Comparison of ENCODE assay signal across 8 cellular contexts in genomic region chr16:30984669-30985400, GRCh38. TPM values are rescaled to one million over a fixed set of nuclear protein-coding genes. Genes with fewer than 3 reads are reported as not detected.
DNase-seq lines count a peak whose midpoint lies in the region; ATAC-seq and TF ChIP-seq lines count a peak whose summit lies in the region.

Gene HSD3B7, plus strand, starts transcription at chr16:30985207. Its CDS starts 452 bp downstream, at chr16:30985659.

- H3K23ac ChIP-seq in H9 (ENCODE audit: insufficient read length, low read depth, low read length): no peak within 1 kb of the TSS

- H3K18ac ChIP-seq in H9 (ENCODE audit: insufficient read length, low read depth, low read length): no peak within 1 kb of the TSS

- H3K4me1 Mint-ChIP-seq in H9: peaks cover 5 to 10% of the 10 kb centered on the region in 2 experiments
- H3K4me1 Mint-ChIP-seq in activated CD4-positive, alpha-beta T cell treated with anti-CD3 and anti-CD28 coated beads for 36 hours: peaks cover 3% of the 10 kb centered on the region

- no peak within 1 kb of the TSS for H2BK120ac ChIP-seq in H9 (ENCODE audit: low read depth, low read length, poor library complexity, severe bottlenecking)

- H4K8ac ChIP-seq in H9 (replicated peaks; ENCODE audit: insufficient read length, low read depth, low read length): no peak within 1 kb of the TSS

- no peak within 1 kb of the TSS for H3K56ac ChIP-seq in H9 (ENCODE audit: insufficient read length, low read depth, low read length)

- H3K27me3 ChIP-seq in H9 (ENCODE audit: insufficient read depth, low read length): no peaks in the 10 kb centered on the region

- H3K4me3 ChIP-seq in choroid plexus epithelial cell (ENCODE audit: low read depth, low read length): peak within 1 kb of the TSS; percentile 52

- peak; percentile 92 for ATAC-seq in activated CD4-positive, alpha-beta T cell treated with anti-CD3 and anti-CD28 coated beads for 36 hours
- ATAC-seq in GM19324 (IDR thresholded peaks at IDR 0.05; ENCODE audit: low FRiP score, unreplicated experiment): no peak

- peak; percentile 90 for DNase-seq in CD1c-positive myeloid dendritic cell (ENCODE audit: extremely low spot score)
- peak; percentile 93 for DNase-seq in H9
- peak; percentile 89 for DNase-seq in NCI-H345 (lab: John Stamatoyannopoulos, UW)
- peak; percentile 91 for DNase-seq in activated CD4-positive, alpha-beta T cell treated with anti-CD3 and anti-CD28 coated beads for 36 hours
- peak; percentile 83 for DNase-seq in choroid plexus epithelial cell (ENCODE audit: low read depth)
- DNase-seq in left kidney (ENCODE audit: low read depth, low spot score): peak; percentile 90
- peak; percentile 77 for DNase-seq in stimulated activated CD4-positive, alpha-beta T cell treated with anti-CD3 and anti-CD28 coated beads, Interleukin-1b, Interleukin-23, amount 100 ng/mL, for 48 hours

- H3K79me1 ChIP-seq in H9 (ENCODE audit: insufficient read depth, low read depth, low read length, poor library complexity, severe bottlenecking): no peaks in the 10 kb centered on the region

- H3K9me3 ChIP-seq in H9 (ENCODE audit: control insufficient read depth, low read depth, low read length): no peaks in the 10 kb centered on the region

- no peak within 1 kb of the TSS for H2BK20ac ChIP-seq in H9 (ENCODE audit: low read depth, low read length, poor library complexity, severe bottlenecking)

- H3K4me1 ChIP-seq in H9 (ENCODE audit: insufficient read depth, low read length): no peaks in the 10 kb centered on the region

- no peak within 1 kb of the TSS for H3K4ac ChIP-seq in H9 (ENCODE audit: low read depth, low read length)

- H2BK15ac ChIP-seq in H9 (ENCODE audit: low read depth, low read length): no peak within 1 kb of the TSS

- no peaks in the 10 kb centered on the region for H3K9me3 Mint-ChIP-seq in H9
- no peaks in the 10 kb centered on the region for H3K9me3 Mint-ChIP-seq in activated CD4-positive, alpha-beta T cell treated with anti-CD3 and anti-CD28 coated beads for 36 hours (ENCODE audit: low read depth)

- H2AFZ ChIP-seq in H9 (ENCODE audit: low read length): no peak within 1 kb of the TSS

- H3K27ac ChIP-seq in H9 (ENCODE audit: insufficient read length, low read depth, low read length): no peak within 1 kb of the TSS

- POLR2A ChIA-PET in activated CD4-positive, alpha-beta T cell treated with anti-CD3 and anti-CD28 coated beads for 36 hours (lab: Charles Lee): interaction anchor here (1.0 kb wide), 1 partner anchor 157 kb away, joined by 3 read pairs; no protein-coding TSS in a partner anchor

- H4K91ac ChIP-seq in H9 (ENCODE audit: insufficient read length, low read depth, low read length): no peak within 1 kb of the TSS

- H3K4me3 Mint-ChIP-seq in H9: peak within 1 kb of the TSS; percentile 42 to 58; a peak in 4 of 5 replicates
- no peak within 1 kb of the TSS for H3K4me3 Mint-ChIP-seq in activated CD4-positive, alpha-beta T cell treated with anti-CD3 and anti-CD28 coated beads for 36 hours

- no peak within 1 kb of the TSS for H2BK5ac ChIP-seq in H9 (ENCODE audit: insufficient read length, low read length)

- H3K23me2 ChIP-seq in H9 (ENCODE audit: insufficient read length, low read depth, low read length, poor library complexity, severe bottlenecking): no peaks in the 10 kb centered on the region

- intact Hi-C loops in activated CD4-positive, alpha-beta T cell treated with anti-CD3 and anti-CD28 coated beads for 36 hours (cut with DNase I, micrococcal nuclease): loop anchor here (1.0 to 10.0 kb wide), 7 partner anchors 89 to 883 kb away; partner anchors contain the start of genes VKORC1 (in 1 of the 2), ZNF646 (in 1 of the 2) and ZNF668 (in 1 of the 2)

- CTCF ChIA-PET in activated CD4-positive, alpha-beta T cell treated with anti-CD3 and anti-CD28 coated beads for 36 hours (lab: Charles Lee): interaction anchor here (0.5 to 5.2 kb wide), 23 partner anchors 9 to 884 kb away, joined by 3 to 35 read pairs (median 3); no protein-coding TSS in a partner anchor

- H2AK5ac ChIP-seq in H9 (ENCODE audit: insufficient read length, low read length): no peak within 1 kb of the TSS

- H3K79me2 ChIP-seq in H9 (ENCODE audit: insufficient read depth, low read length): no peaks in the 10 kb centered on the region

- H3K14ac ChIP-seq in H9 (ENCODE audit: insufficient read depth, low read length): no peak within 1 kb of the TSS

- peak within 1 kb of the TSS in 2 of 3 experiments; percentile 47 to 92; a peak in 2 of 7 replicates for H3K27ac Mint-ChIP-seq in H9
- H3K27ac Mint-ChIP-seq in activated CD4-positive, alpha-beta T cell treated with anti-CD3 and anti-CD28 coated beads for 36 hours: peak within 1 kb of the TSS; percentile 31

- no CpG with 5 or more reads among the region's 24 CpGs for WGBS in H9 (ENCODE audit: extremely low coverage, insufficient read length, low lambda C conversion rate)

- no peak within 1 kb of the TSS for H4K5ac ChIP-seq in H9 (ENCODE audit: insufficient read length, low read depth, low read length)

- H3K9ac ChIP-seq in H9 (ENCODE audit: extremely low read depth, insufficient read length, low read length): no peak within 1 kb of the TSS

- TF ChIP-seq CTCF in H9 (conservative IDR thresholded peaks at IDR 0.05): peak; percentile 95
- TF ChIP-seq CTCF in choroid plexus epithelial cell (conservative IDR thresholded peaks at IDR 0.05; ENCODE audit: low read depth, low read length): peak; percentile 93

- no peaks in the 10 kb centered on the region for H4K20me1 ChIP-seq in H9 (ENCODE audit: control insufficient read depth, insufficient read depth, insufficient read length)

- peaks cover 18 to 38% (median 37%) of the 10 kb centered on the region in 3 experiments; a peak in 6 of 7 replicates for H3K36me3 Mint-ChIP-seq in H9 (ENCODE audit: insufficient read depth in 1 of 3, low read depth in 3 of 3)
- peaks cover 18% of the 10 kb centered on the region for H3K36me3 Mint-ChIP-seq in activated CD4-positive, alpha-beta T cell treated with anti-CD3 and anti-CD28 coated beads for 36 hours (ENCODE audit: low read depth)

- H3K4me2 ChIP-seq in H9 (ENCODE audit: insufficient read depth, insufficient read length, low read length): peak within 1 kb of the TSS; percentile 3

- no peaks in the 10 kb centered on the region; the same call in 1 of the 2 replicates for H3K27me3 Mint-ChIP-seq in H9 (ENCODE audit: low read depth)
- no peaks in the 10 kb centered on the region for H3K27me3 Mint-ChIP-seq in activated CD4-positive, alpha-beta T cell treated with anti-CD3 and anti-CD28 coated beads for 36 hours

- no peak within 1 kb of the TSS for H3T11ph ChIP-seq in H9 (ENCODE audit: low read length)

- no peak within 1 kb of the TSS for H2BK12ac ChIP-seq in H9 (ENCODE audit: insufficient read length, low read depth, low read length)

RNA-seq across cellular contexts. Expression of gene HSD3B7, which starts in this region (rescaled TPM):
- 5.5 and 7.5 TPM in 2 replicates for total RNA-seq in H9 (2021)
- total RNA-seq in activated CD4-positive, alpha-beta T cell treated with anti-CD3 and anti-CD28 coated beads for 36 hours: 1 to 10 TPM; 1.6 to 2.2 TPM
